Comparison of ENCODE assay signal across 25 cellular contexts in the genomic region with DNA sequence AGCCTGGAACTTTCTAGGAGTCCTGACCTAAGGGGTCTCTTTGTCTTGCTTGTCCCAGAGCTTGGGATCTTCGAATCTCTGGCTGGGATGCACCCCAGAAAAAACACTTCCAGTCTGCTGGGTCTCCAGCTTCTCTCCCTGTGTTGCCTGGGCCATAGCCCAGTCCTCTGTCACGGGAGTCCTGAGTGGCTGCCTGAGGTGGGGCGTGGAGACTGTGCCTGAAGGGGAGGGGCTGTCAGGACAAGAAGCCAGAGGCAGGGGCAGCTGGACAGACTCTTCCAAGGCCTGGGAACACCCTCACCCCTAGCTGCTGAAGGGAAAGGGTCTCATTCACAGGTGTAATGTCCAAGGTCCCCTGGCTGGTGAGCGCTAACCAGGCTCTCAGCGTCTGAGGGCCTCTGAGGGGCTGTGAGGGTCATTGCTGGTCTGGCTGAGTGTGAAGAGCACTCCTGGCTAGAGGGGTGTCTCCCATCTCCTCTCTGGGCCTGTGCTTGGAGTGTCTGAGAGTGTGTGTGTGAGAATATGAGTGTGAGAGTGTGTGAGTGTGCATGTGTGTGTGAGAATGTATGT. TPM values are rescaled to one million over a fixed set of nuclear protein-coding genes. Genes with fewer than 3 reads are reported as not detected.
"Had no signal": no experiment of that assay in that cellular context is flagged by ENCODE, and none has a peak within 500 bp of the region (broad histone marks: within the 10 kb centered on the region; RNA-seq: fewer than 3 reads in every experiment).

No MANE protein-coding gene starts in this region.

- H3K27me3 ChIP-seq: heart left ventricle, pancreas, sigmoid colon, testis, transverse colon had no signal

- H3K4me1 Mint-ChIP-seq: stimulated activated naive B cell treated with anti-CD40 and anti-IgM and Interleukin-4, amounts not matched to agents 10 μg/mL and 1 μg/mL and 100 μg/mL, for 72 hours; stimulated activated naive CD8-positive, alpha-beta T cell treated with anti-CD3 and anti-CD28 coated beads, Interleukin-15, amount 100 ng/mL, for 72 hours had no signal

- DNase-seq: effector memory CD4-positive, alpha-beta T cell; hippocampal formation; mucosa of descending colon; naive thymus-derived CD8-positive, alpha-beta T cell; nucleus accumbens; pancreas; sigmoid colon; stimulated activated CD4-positive, alpha-beta T cell treated with anti-CD3 and anti-CD28 coated beads, Interleukin-2, amount 100 ng/mL, for 24 hours; stimulated activated CD4-positive, alpha-beta T cell treated with anti-CD3 and anti-CD28 coated beads, Interleukin-4, amount 100 ng/mL, for 4 hours; stimulated activated naive B cell treated with anti-CD40 and anti-IgM and Interleukin-4, amounts not matched to agents 10 μg/mL and 1 μg/mL and 100 μg/mL, for 72 hours; stimulated activated naive CD8-positive, alpha-beta T cell treated with anti-CD3 and anti-CD28 coated beads, Interleukin-15, amount 100 ng/mL, for 72 hours; testis; transverse colon had no signal

- H3K4me3 ChIP-seq: heart left ventricle, lung, mucosa of descending colon, pancreas, prostate gland, sigmoid colon, skin epidermis, testis, transverse colon had no signal

- H3K9me3 ChIP-seq: heart left ventricle, mucosa of descending colon, pancreas, prostate gland, sigmoid colon, testis, transverse colon had no signal

- H3K4me3 Mint-ChIP-seq: naive thymus-derived CD8-positive, alpha-beta T cell; stimulated activated naive B cell treated with anti-CD40 and anti-IgM and Interleukin-4, amounts not matched to agents 10 μg/mL and 1 μg/mL and 100 μg/mL, for 72 hours; stimulated activated naive CD8-positive, alpha-beta T cell treated with anti-CD3 and anti-CD28 coated beads, Interleukin-15, amount 100 ng/mL, for 72 hours had no signal

- H3K27ac ChIP-seq: heart left ventricle, pancreas, prostate gland, sigmoid colon, skin epidermis, testis, transverse colon had no signal

- FAIRE-seq: endometrium, frontal cortex, pancreas had no signal

- H3K9me3 Mint-ChIP-seq: stimulated activated naive B cell treated with anti-CD40 and anti-IgM and Interleukin-4, amounts not matched to agents 10 μg/mL and 1 μg/mL and 100 μg/mL, for 72 hours; stimulated activated naive CD8-positive, alpha-beta T cell treated with anti-CD3 and anti-CD28 coated beads, Interleukin-15, amount 100 ng/mL, for 72 hours had no signal

- H3K27ac Mint-ChIP-seq: naive thymus-derived CD8-positive, alpha-beta T cell; stimulated activated naive B cell treated with anti-CD40 and anti-IgM and Interleukin-4, amounts not matched to agents 10 μg/mL and 1 μg/mL and 100 μg/mL, for 72 hours; stimulated activated naive CD8-positive, alpha-beta T cell treated with anti-CD3 and anti-CD28 coated beads, Interleukin-15, amount 100 ng/mL, for 72 hours had no signal

- ATAC-seq: esophagus mucosa; left lobe of liver; mucosa of descending colon; naive thymus-derived CD8-positive, alpha-beta T cell; pancreas; stimulated activated naive B cell treated with anti-CD40 and anti-IgM and Interleukin-4, amounts not matched to agents 10 μg/mL and 1 μg/mL and 100 μg/mL, for 72 hours; stimulated activated naive CD8-positive, alpha-beta T cell treated with anti-CD3 and anti-CD28 coated beads, Interleukin-15, amount 100 ng/mL, for 72 hours had no signal

- H3K36me3 Mint-ChIP-seq: naive thymus-derived CD8-positive, alpha-beta T cell; stimulated activated naive B cell treated with anti-CD40 and anti-IgM and Interleukin-4, amounts not matched to agents 10 μg/mL and 1 μg/mL and 100 μg/mL, for 72 hours had no signal

- H3K36me3 ChIP-seq: heart left ventricle, pancreas, prostate gland, sigmoid colon, transverse colon had no signal

- H3K4me1 ChIP-seq: pancreas, prostate gland, sigmoid colon, transverse colon had no signal

RNA-seq across cellular contexts. Expression of a gene that starts 35.8 kb away (rescaled TPM):
- total RNA-seq: fibroblast of lung; naive thymus-derived CD8-positive, alpha-beta T cell; subcutaneous adipose tissue had no signal
- polyA plus RNA-seq: fibroblast of lung; naive thymus-derived CD8-positive, alpha-beta T cell; neural cell had no signal

RNA-seq across cellular contexts. Expression of a gene that starts 56.8 kb away (rescaled TPM):
- total RNA-seq: glomerular endothelial cell; naive thymus-derived CD8-positive, alpha-beta T cell; sigmoid colon; subcutaneous adipose tissue had no signal
- polyA plus RNA-seq: naive thymus-derived CD8-positive, alpha-beta T cell; neural cell had no signal
